11 cellular contexts compared by ENCODE assay signal in genomic region chr1:186682721-186683120, GRCh38. TPM values are rescaled to one million over a fixed set of nuclear protein-coding genes. Genes with fewer than 3 reads are reported as not detected.
DNase-seq lines count a peak whose midpoint lies in the region; TF ChIP-seq lines count a peak whose summit lies in the region.
"Had no signal": no experiment of that assay in that cellular context is flagged by ENCODE, and none has a peak within 500 bp of the region (broad histone marks: within the 10 kb centered on the region; RNA-seq: fewer than 3 reads in every experiment).

No MANE protein-coding gene starts in this region.

- no peak overlapping the region for H3K27ac ChIP-seq in MM.1S (ENCODE audit: low read length)
- H3K27ac ChIP-seq in coronary artery: no peak overlapping the region
- H3K27ac ChIP-seq in muscle layer of colon (ENCODE audit: low read depth, low read length): peak overlapping the region; percentile 22

- TF ChIP-seq POLR2A in lower leg skin (IDR thresholded peaks at IDR 0.05): no peak

- peak; percentile 21 for DNase-seq in CD1c-positive myeloid dendritic cell (ENCODE audit: extremely low spot score)
- no peak for DNase-seq in MM.1S
- DNase-seq in coronary artery (ENCODE audit: low spot score): no peak
- DNase-seq in lower leg skin (ENCODE audit: low spot score in 2 of 2): no peak
- no peak for DNase-seq in T-helper 1 cell
- no peak for DNase-seq in Ammon's horn (ENCODE audit: low spot score)
- DNase-seq in DMS53 (lab: John Stamatoyannopoulos, UW): no peak
- DNase-seq: aorta, NCI-H2107, posterior cingulate gyrus had no signal

- no peak overlapping the region for H3K4me2 ChIP-seq in MM.1S (ENCODE audit: low read depth, low read length)

- H3K27me3 ChIP-seq in MM.1S (replicated peaks; ENCODE audit: insufficient read depth, low read length) (no peaks in the 10 kb centered on the region), muscle layer of colon (ENCODE audit: control insufficient read depth in 1 of 2, insufficient read depth in 2 of 2, low read length in 2 of 2) (no peaks in the 10 kb centered on the region)

- no peaks in the 10 kb centered on the region for H4K20me1 ChIP-seq in MM.1S (ENCODE audit: insufficient read depth, low read length)

- no peaks in the 10 kb centered on the region for H3K79me2 ChIP-seq in MM.1S (ENCODE audit: low read length)

- WGBS in lower leg skin, 2 donors: 26 to 35% methylated on average over 1 of the region's 1 CpG

- H3K4me1 ChIP-seq in MM.1S (ENCODE audit: low read length) (peaks cover 11% of the 10 kb centered on the region), muscle layer of colon (ENCODE audit: insufficient read depth, low read length) (peaks cover 13% of the 10 kb centered on the region)

- no peaks in the 10 kb centered on the region; the same call in 1 of the 2 replicates for H3F3A ChIP-seq in MM.1S (ENCODE audit: insufficient read depth, low read length)

- intact Hi-C loops in lower leg skin (cut with DNase I; ENCODE audit: low total_unique reads): no loop called here

- H3K4me3 ChIP-seq in MM.1S (ENCODE audit: low read length) (no peak overlapping the region), coronary artery (peak overlapping the region; percentile 26), muscle layer of colon (ENCODE audit: low read depth in 1 of 2, low read length in 2 of 2) (peak overlapping the region in 1 of 2 donors; percentile 30), lower leg skin (ENCODE audit: low read depth, poor library complexity, severe bottlenecking) (no peak overlapping the region)

- H3K9me3 ChIP-seq in MM.1S (replicated peaks; ENCODE audit: insufficient read depth, low read length) (no peaks in the 10 kb centered on the region), muscle layer of colon (ENCODE audit: low read length) (peaks cover 5% of the 10 kb centered on the region)

- H2AFZ ChIP-seq in MM.1S (ENCODE audit: low read length): no peak overlapping the region

- no peaks in the 10 kb centered on the region for H3K9me2 ChIP-seq in MM.1S (replicated peaks; ENCODE audit: insufficient read depth, low read length)

- H3K9ac ChIP-seq in MM.1S (ENCODE audit: low read length): no peak overlapping the region
- H3K9ac ChIP-seq in muscle layer of colon (ENCODE audit: low read length): no peak overlapping the region

- H3K36me3 ChIP-seq in MM.1S (replicated peaks; ENCODE audit: insufficient read depth, low read length) (no peaks in the 10 kb centered on the region), muscle layer of colon (ENCODE audit: insufficient read depth, low read length) (peaks cover 7% of the 10 kb centered on the region)

- TF ChIP-seq CTCF in MM.1S (IDR thresholded peaks at IDR 0.05; ENCODE audit: low read length) (peak; percentile 37), coronary artery (IDR thresholded peaks at IDR 0.05) (no peak), lower leg skin (IDR thresholded peaks at IDR 0.05) (no peak)

RNA-seq across cellular contexts. Expression of gene PTGS2, which starts 2.5 kb away (rescaled TPM):
- 1 to 10 TPM in 3 of 4 donors, under 1 TPM in 1; 0.98 to 3.1 (median 1.9) TPM for total RNA-seq in lower leg skin
